23 cellular contexts compared by ENCODE assay signal in the genomic region with DNA sequence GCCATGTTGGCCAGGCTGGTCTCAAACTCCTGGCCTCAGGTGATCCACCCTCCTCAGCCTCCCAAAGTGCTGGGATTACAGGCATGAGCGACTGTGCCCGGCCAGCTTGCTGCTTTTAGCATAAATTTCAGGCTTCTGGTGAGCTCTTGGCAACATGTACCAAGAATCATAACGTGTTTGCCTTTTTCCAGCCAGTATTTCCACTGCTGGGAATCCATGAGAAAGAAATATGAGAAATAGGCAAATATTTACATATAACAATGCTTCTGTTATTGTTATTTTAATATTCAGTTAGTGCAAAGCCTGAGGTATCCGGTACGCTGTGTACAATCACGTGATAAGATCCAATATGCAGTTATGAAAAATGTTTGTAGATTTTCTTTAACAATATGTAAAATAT. TPM values are rescaled to one million over a fixed set of nuclear protein-coding genes. Genes with fewer than 3 reads are reported as not detected.
DNase-seq lines count a peak whose midpoint lies in the region; ATAC-seq and TF ChIP-seq lines count a peak whose summit lies in the region.
"Had no signal": no experiment of that assay in that cellular context is flagged by ENCODE, and none has a peak within 500 bp of the region (broad histone marks: within the 10 kb centered on the region; RNA-seq: fewer than 3 reads in every experiment).

No MANE protein-coding gene starts in this region.

- H3K14ac ChIP-seq in IMR-90 (replicated peaks; ENCODE audit: low read depth, low read length), result no peak overlapping the region

- BruUV-seq in IMR-90 (replicated peaks; lab: Mats Ljungman, UMichigan), result no TSS peak

- no peaks in the 10 kb centered on the region for H3K9me1 ChIP-seq in IMR-90 (ENCODE audit: insufficient read depth, low read length)

- H4K5ac ChIP-seq in IMR-90 (ENCODE audit: low read depth, low read length), result no peak overlapping the region

- H2AK9ac ChIP-seq in IMR-90 (replicated peaks; ENCODE audit: low read depth, low read length, poor library complexity), result no peak overlapping the region

- peaks cover 8% of the 10 kb centered on the region for H3K4me1 Mint-ChIP-seq in activated CD4-positive, alpha-beta memory T cell treated with anti-CD3 and anti-CD28 coated beads for 36 hours (ENCODE audit: low read depth)

- no peak overlapping the region for H3K18ac ChIP-seq in IMR-90 (ENCODE audit: low read depth, low read length)

- H3F3A ChIP-seq in GM23248 (ENCODE audit: insufficient read depth), result no peaks in the 10 kb centered on the region

- H3K56ac ChIP-seq in IMR-90 (ENCODE audit: extremely low read depth, insufficient read depth, low read length), result no peak overlapping the region

- H3K4me3 ChIP-seq in IMR-90 (ENCODE audit: insufficient read depth, low read depth, low read length), result no peak overlapping the region
- H3K4me3 ChIP-seq in stomach, result no peak overlapping the region
- H3K4me3 ChIP-seq in GM23248, result no peak overlapping the region
- H3K4me3 ChIP-seq: BLaER1 had no signal

- no peak for TF ChIP-seq EP300 in stomach (IDR thresholded peaks at IDR 0.05)

- no peaks in the 10 kb centered on the region for H3K36me3 Mint-ChIP-seq in activated CD4-positive, alpha-beta memory T cell treated with anti-CD3 and anti-CD28 coated beads for 36 hours
- H3K36me3 Mint-ChIP-seq: CD4-positive, alpha-beta memory T cell; T-cell had no signal

- dilution Hi-C loops in IMR-90 (cut with HindIII; ENCODE audit: low sequenced_read_pairs, unreplicated experiment), result no loop called here

- H3K27ac ChIP-seq in IMR-90 (ENCODE audit: insufficient read depth, low read length) (no peak overlapping the region; the same call in 1 of the 2 replicates), VCaP (peak overlapping the region; percentile 44), stomach (peak overlapping the region in 3 of 5 donors; percentile 26 to 71 (median 48)), GM23248 (no peak overlapping the region)
- H3K27ac ChIP-seq: BLaER1 had no signal

- H3K4me1 ChIP-seq in IMR-90 (ENCODE audit: control insufficient read depth, insufficient read depth, low read length) (no peaks in the 10 kb centered on the region; the same call in 1 of the 2 replicates), stomach (peaks cover 0 to 19% (median 0%) of the 10 kb centered on the region in 4 donors), GM23248 (ENCODE audit: insufficient read depth) (no peaks in the 10 kb centered on the region)
- H3K4me1 ChIP-seq: Caco-2 had no signal

- intact Hi-C loops in IMR-90 (cut with micrococcal nuclease), result no loop called here
- intact Hi-C loops in stomach (cut with DNase I; ENCODE audit: low total_unique reads), result no loop called here
- intact Hi-C loops in activated CD4-positive, alpha-beta memory T cell treated with anti-CD3 and anti-CD28 coated beads for 36 hours (cut with micrococcal nuclease), result no loop called here

- H3K27me3 ChIP-seq in IMR-90 (ENCODE audit: control insufficient read depth, insufficient read depth, low read length) (no peaks in the 10 kb centered on the region; the same call in none of the 2 replicates), stomach (no peaks in the 10 kb centered on the region), GM23248 (replicated peaks; ENCODE audit: insufficient read depth) (peaks cover 4% of the 10 kb centered on the region; the same call in 1 of the 2 replicates)
- H3K27me3 ChIP-seq: BLaER1 had no signal

- H2AK5ac ChIP-seq in IMR-90 (ENCODE audit: low read depth, low read length), result no peak overlapping the region

- ATAC-seq in IMR-90 (ENCODE audit: low read depth), result peak; percentile 49; the same call in 1 of the 2 replicates
- ATAC-seq: Panc1, SK-N-SH treated with all-trans-retinoic acid at 6 μM for 48 hours had no signal

- H4K91ac ChIP-seq in IMR-90 (ENCODE audit: insufficient read depth, low read depth, low read length), result no peak overlapping the region

- H2AFZ ChIP-seq in IMR-90 (replicated peaks; ENCODE audit: low read length, poor library complexity) (no peak overlapping the region), GM23248 (no peak overlapping the region)

- H3K9me3 Mint-ChIP-seq in activated CD4-positive, alpha-beta memory T cell treated with anti-CD3 and anti-CD28 coated beads for 36 hours, result no peaks in the 10 kb centered on the region
- H3K9me3 Mint-ChIP-seq: CD4-positive, alpha-beta memory T cell; T-cell had no signal

- TF ChIP-seq CTCF in IMR-90 (conservative IDR thresholded peaks at IDR 0.05; ENCODE audit: low read depth, low read length), result no peak
- no peak for TF ChIP-seq CTCF in VCaP (conservative IDR thresholded peaks at IDR 0.05)
- TF ChIP-seq CTCF in stomach (IDR thresholded peaks at IDR 0.05), result no peak

- no peak overlapping the region for H3K4me2 ChIP-seq in IMR-90 (ENCODE audit: low read depth, low read length)
- no peak overlapping the region for H3K4me2 ChIP-seq in GM23248 (ENCODE audit: unreplicated experiment)
- H3K4me2 ChIP-seq: BLaER1 had no signal

- H3K27me3 Mint-ChIP-seq in activated CD4-positive, alpha-beta memory T cell treated with anti-CD3 and anti-CD28 coated beads for 36 hours, result no peaks in the 10 kb centered on the region
- H3K27me3 Mint-ChIP-seq: CD4-positive, alpha-beta memory T cell; T-cell had no signal

- H3K36me3 ChIP-seq in IMR-90 (ENCODE audit: control insufficient read depth, insufficient read depth, low read length) (no peaks in the 10 kb centered on the region), stomach (no peaks in the 10 kb centered on the region), GM23248 (ENCODE audit: low read depth) (no peaks in the 10 kb centered on the region)
- H3K36me3 ChIP-seq: BLaER1 had no signal

- WGBS in IMR-90 (ENCODE audit: extremely low coverage in 2 of 2, insufficient read length in 1 of 2), 2 experiments, result 20% methylated on average over 2 of the region's 6 CpGs; no CpG with 5 or more reads in 1 of the 2 experiments
- 22 to 43% (median 30%) methylated on average over 6 of the region's 6 CpGs for WGBS in stomach, 5 donors
- WGBS in GM23248 (ENCODE audit: low coverage in 1 of 2, low lambda C conversion rate in 2 of 2, missing lambda C conversion rate in 2 of 2), 2 experiments, result 48 to 51% methylated on average over 6 of the region's 6 CpGs

- in situ Hi-C loops in IMR-90 (cut with MboI; ENCODE audit: low sequenced_read_pairs) (no loop called here), GM23248 (cut with MboI) (no loop called here)

- CTCF ChIA-PET in IMR-90 (lab: Yijun Ruan, JAX), result interaction anchor here (0.7 kb wide), 1 partner anchor 88 kb away, joined by 3 read pairs; no protein-coding TSS in a partner anchor
- CTCF ChIA-PET in activated CD4-positive, alpha-beta memory T cell treated with anti-CD3 and anti-CD28 coated beads for 36 hours (lab: Charles Lee), result no interaction called here

- DNase-seq in IMR-90 (no peak), NCI-H2196 treated with DMSO at 0.1 percent for 48 hours (lab: John Stamatoyannopoulos, UW; ENCODE audit: unreplicated experiment) (peak; percentile 43), stomach (peak; percentile 31), SW480 (ENCODE audit: low spot score) (no peak), GM23248 (no peak)
- no peak for DNase-seq in activated CD4-positive, alpha-beta memory T cell treated with anti-CD3 and anti-CD28 coated beads for 36 hours
- DNase-seq: ACHN; Caco-2; CD4-positive, alpha-beta memory T cell; GOT3; HCEC 1CT; KG1; NCI-H1092 treated with DMSO at 0.1 percent for 48 hours; NCI-H146; NCI-H2171 treated with DMSO at 0.1 percent for 48 hours; NCI-H446 treated with DMSO at 0.1 percent for 48 hours; NK-92 treated with Interleukin-12 subunit alpha and Interleukin-12 subunit beta, amount 100 ng/mL, for 24 hours had no signal

- no peaks in the 10 kb centered on the region for H3K79me1 ChIP-seq in IMR-90 (ENCODE audit: low read depth in 1 of 2, low read length in 2 of 2)

- no peak for TF ChIP-seq POLR2A in IMR-90 (IDR thresholded peaks at IDR 0.05; ENCODE audit: low read depth, low read length)
- no peak for TF ChIP-seq POLR2A in stomach (IDR thresholded peaks at IDR 0.05)

- H2BK20ac ChIP-seq in IMR-90 (ENCODE audit: low read depth, low read length), result no peak overlapping the region

- no peaks in the 10 kb centered on the region for H3K9me3 ChIP-seq in IMR-90 (ENCODE audit: control insufficient read depth, insufficient read depth, low read length)
- no peaks in the 10 kb centered on the region for H3K9me3 ChIP-seq in stomach
- H3K9me3 ChIP-seq in GM23248 (ENCODE audit: low read depth), result no peaks in the 10 kb centered on the region
- H3K9me3 ChIP-seq: BLaER1, Caco-2 had no signal

- H2BK15ac ChIP-seq in IMR-90 (ENCODE audit: low read depth, low read length), result no peak overlapping the region

- TF ChIP-seq RAD21 in IMR-90 (IDR thresholded peaks at IDR 0.05; ENCODE audit: low read length), result no peak

- H4K20me1 ChIP-seq in IMR-90 (ENCODE audit: insufficient read depth, low read length) (no peaks in the 10 kb centered on the region), GM23248 (ENCODE audit: insufficient read depth) (no peaks in the 10 kb centered on the region)
- H4K20me1 ChIP-seq: BLaER1 had no signal

- H3K4ac ChIP-seq in IMR-90 (ENCODE audit: low read depth, low read length), result no peak overlapping the region

- no peak overlapping the region for H3K23ac ChIP-seq in IMR-90 (ENCODE audit: low read depth, low read length)

- no peak overlapping the region for H4K8ac ChIP-seq in IMR-90 (ENCODE audit: low read depth in 2 of 2, low read length in 2 of 2)

- no peak overlapping the region for H2BK5ac ChIP-seq in IMR-90 (ENCODE audit: low read depth, low read length, poor library complexity, severe bottlenecking)

- POLR2A ChIA-PET in IMR-90 (lab: Charles Lee; ENCODE audit: unreplicated experiment), result no interaction called here
- POLR2A ChIA-PET in activated CD4-positive, alpha-beta memory T cell treated with anti-CD3 and anti-CD28 coated beads for 36 hours (lab: Charles Lee), result interaction anchor here (0.6 kb wide), 1 partner anchor 19 kb away, joined by 3 read pairs; no protein-coding TSS in a partner anchor

- no peaks in the 10 kb centered on the region for H3K9me2 ChIP-seq in GM23248 (ENCODE audit: insufficient read depth)

- H2BK120ac ChIP-seq in IMR-90 (ENCODE audit: low read depth, low read length), result no peak overlapping the region

- no peak overlapping the region for H3K27ac Mint-ChIP-seq in activated CD4-positive, alpha-beta memory T cell treated with anti-CD3 and anti-CD28 coated beads for 36 hours

- H3K9ac ChIP-seq in IMR-90 (ENCODE audit: low read depth, low read length) (no peak overlapping the region), GM23248 (no peak overlapping the region)
- H3K9ac ChIP-seq: BLaER1 had no signal

- H3K4me3 Mint-ChIP-seq in activated CD4-positive, alpha-beta memory T cell treated with anti-CD3 and anti-CD28 coated beads for 36 hours, result no peak overlapping the region

- H3K79me2 ChIP-seq in GM23248 (ENCODE audit: insufficient read depth), result no peaks in the 10 kb centered on the region

RNA-seq across cellular contexts. Expression of gene CERS4, which starts 29.2 kb away (rescaled TPM):
- 3.2 and 3.9 TPM in 2 replicates for total RNA-seq in IMR-90 (2012; rRNA removed)
- 5.5 and 5.7 TPM in 2 replicates for polyA plus RNA-seq in IMR-90 (2012; rRNA removed)
- 5.6 and 7.9 TPM in 2 replicates for polyA plus RNA-seq in IMR-90 (2012; cell fraction: cytosol; rRNA removed)
- 4.6 and 5.2 TPM in 2 replicates for polyA plus RNA-seq in IMR-90 (2012; cell fraction: nucleus; rRNA removed; ENCODE audit: low replicate concordance)
- total RNA-seq in stomach, result 100 to 1,000 TPM in 1 of 5 donors, 10 to 100 TPM in 3, 1 to 10 TPM in 1; 1.7 to 124 (median 39.0) TPM
- polyA plus RNA-seq in stomach, result 10 to 100 TPM; 23.1 to 44.9 (median 30.4) TPM
- 10 to 100 TPM; 24.3 to 25.1 TPM for total RNA-seq in activated CD4-positive, alpha-beta memory T cell treated with anti-CD3 and anti-CD28 coated beads for 36 hours
- not detected in 2 replicates for total RNA-seq in GM23248 (2014; rRNA removed; shearing (Covaris generic))
- not detected in 2 replicates for polyA plus RNA-seq in GM23248 (2016; fragmentation: Nextera tagmentation; extraction: Ambion mirVana)

RNA-seq across cellular contexts. Expression of gene FBN3, which starts 30.6 kb away (rescaled TPM):
- total RNA-seq in IMR-90 (2012; rRNA removed), result not detected in 2 replicates
- not detected in 2 replicates for polyA plus RNA-seq in IMR-90 (2012; rRNA removed)
- polyA plus RNA-seq in IMR-90 (2012; cell fraction: cytosol; rRNA removed), result not detected in 2 replicates
- polyA plus RNA-seq in IMR-90 (2012; cell fraction: nucleus; rRNA removed; ENCODE audit: low replicate concordance), result under 0.01 and 0.22 TPM in 2 replicates
- total RNA-seq in stomach, result under 1 TPM in 1 of 5 donors, not detected in 4; 0.55 TPM
- polyA plus RNA-seq in stomach, result under 1 TPM in 1 of 3 donors, not detected in 2; 0.08 TPM
- not detected for total RNA-seq in activated CD4-positive, alpha-beta memory T cell treated with anti-CD3 and anti-CD28 coated beads for 36 hours
- not detected in 2 replicates for total RNA-seq in GM23248 (2014; rRNA removed; shearing (Covaris generic))
- polyA plus RNA-seq in GM23248 (2016; fragmentation: Nextera tagmentation; extraction: Ambion mirVana), result not detected in 2 replicates
- total RNA-seq: CD4-positive, alpha-beta memory T cell; Daoy had no signal
- polyA plus RNA-seq: CD4-positive, alpha-beta memory T cell had no signal

Comparison
In these comparisons a context has a peak if more than half of its experiments do, and no peak if none do; other contexts are left out.
1. DNase-seq: peak in NCI-H2196 treated with DMSO at 0.1 percent for 48 hours (single experiment) and stomach (single experiment); none in IMR-90 (single experiment), SW480 (single experiment), activated CD4-positive, alpha-beta memory T cell treated with anti-CD3 and anti-CD28 coated beads for 36 hours (single experiment) and GM23248 (single experiment).
2. H3K27ac ChIP-seq: peak in VCaP (single experiment) and stomach (3 of 5); none in IMR-90 (single experiment) and GM23248 (single experiment).